ENCODE assay signal across 1 cellular context in the genomic region with DNA sequence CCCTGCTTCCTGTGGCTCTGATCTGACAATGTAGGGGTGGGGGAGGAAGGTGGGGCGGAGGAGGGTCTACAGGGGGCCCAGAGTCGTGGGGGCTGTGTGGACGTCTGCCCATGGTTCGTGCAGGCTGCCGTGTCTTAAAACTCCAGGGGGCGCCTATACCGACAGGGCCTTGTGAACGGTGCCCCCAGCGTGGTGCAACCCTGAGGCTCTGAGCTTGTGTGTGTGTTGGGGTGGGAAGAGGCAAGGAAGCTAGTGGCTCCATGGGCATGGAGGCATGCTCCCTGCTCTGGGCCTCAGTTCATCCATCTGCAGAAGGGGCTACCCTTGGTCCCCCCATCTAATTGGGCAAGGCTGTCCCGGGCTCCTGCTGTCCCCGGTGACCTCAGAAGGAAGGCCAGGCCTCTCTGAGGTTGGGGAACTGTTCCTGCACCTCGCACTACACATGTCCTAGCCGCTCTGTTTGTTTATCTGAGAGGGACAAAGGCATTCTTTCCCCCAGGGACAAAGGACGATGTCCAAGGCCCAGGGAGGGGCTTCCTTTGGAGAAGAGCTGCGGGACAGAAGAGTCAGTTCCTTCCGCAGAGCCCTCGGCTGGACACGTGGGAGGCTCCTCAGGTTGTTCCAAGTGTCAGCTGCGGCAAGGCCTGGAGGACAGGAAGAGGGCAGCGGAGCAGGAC.
TF ChIP-seq lines count a peak whose summit lies in the region.

No MANE protein-coding gene starts in this region.

TF ChIP-seq in SK-N-SH treated with all-trans-retinoic acid at 6 μM for 48 hours, 23 proteins besides CTCF, POLR2A, EP300 and RAD21 (continued from another document):
- TF ChIP-seq, protein P1, sequence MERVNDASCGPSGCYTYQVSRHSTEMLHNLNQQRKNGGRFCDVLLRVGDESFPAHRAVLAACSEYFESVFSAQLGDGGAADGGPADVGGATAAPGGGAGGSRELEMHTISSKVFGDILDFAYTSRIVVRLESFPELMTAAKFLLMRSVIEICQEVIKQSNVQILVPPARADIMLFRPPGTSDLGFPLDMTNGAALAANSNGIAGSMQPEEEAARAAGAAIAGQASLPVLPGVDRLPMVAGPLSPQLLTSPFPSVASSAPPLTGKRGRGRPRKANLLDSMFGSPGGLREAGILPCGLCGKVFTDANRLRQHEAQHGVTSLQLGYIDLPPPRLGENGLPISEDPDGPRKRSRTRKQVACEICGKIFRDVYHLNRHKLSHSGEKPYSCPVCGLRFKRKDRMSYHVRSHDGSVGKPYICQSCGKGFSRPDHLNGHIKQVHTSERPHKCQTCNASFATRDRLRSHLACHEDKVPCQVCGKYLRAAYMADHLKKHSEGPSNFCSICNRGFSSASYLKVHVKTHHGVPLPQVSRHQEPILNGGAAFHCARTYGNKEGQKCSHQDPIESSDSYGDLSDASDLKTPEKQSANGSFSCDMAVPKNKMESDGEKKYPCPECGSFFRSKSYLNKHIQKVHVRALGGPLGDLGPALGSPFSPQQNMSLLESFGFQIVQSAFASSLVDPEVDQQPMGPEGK (CRISPR knock-in tag; IDR thresholded peaks at IDR 0.05; ENCODE audit: borderline replicate concordance): no peak
- TF ChIP-seq TOX (CRISPR knock-in tag; IDR thresholded peaks at IDR 0.05; ENCODE audit: borderline replicate concordance) (no peak), ARNTL (CRISPR knock-in tag; IDR thresholded peaks at IDR 0.05; ENCODE audit: borderline replicate concordance, low read depth) (no peak), CSDC2 (CRISPR knock-in tag; IDR thresholded peaks at IDR 0.05) (no peak), ZNF8 (CRISPR knock-in tag; IDR thresholded peaks at IDR 0.05) (no peak), ZNF565 (CRISPR knock-in tag; conservative IDR thresholded peaks at IDR 0.05; ENCODE audit: low read depth) (no peak), PPARA (CRISPR knock-in tag; IDR thresholded peaks at IDR 0.05; ENCODE audit: borderline replicate concordance) (no peak), RARB (CRISPR knock-in tag; IDR thresholded peaks at IDR 0.05) (no peak), ZFP3 (CRISPR knock-in tag; IDR thresholded peaks at IDR 0.05) (no peak)
- TF ChIP-seq, protein P2, sequence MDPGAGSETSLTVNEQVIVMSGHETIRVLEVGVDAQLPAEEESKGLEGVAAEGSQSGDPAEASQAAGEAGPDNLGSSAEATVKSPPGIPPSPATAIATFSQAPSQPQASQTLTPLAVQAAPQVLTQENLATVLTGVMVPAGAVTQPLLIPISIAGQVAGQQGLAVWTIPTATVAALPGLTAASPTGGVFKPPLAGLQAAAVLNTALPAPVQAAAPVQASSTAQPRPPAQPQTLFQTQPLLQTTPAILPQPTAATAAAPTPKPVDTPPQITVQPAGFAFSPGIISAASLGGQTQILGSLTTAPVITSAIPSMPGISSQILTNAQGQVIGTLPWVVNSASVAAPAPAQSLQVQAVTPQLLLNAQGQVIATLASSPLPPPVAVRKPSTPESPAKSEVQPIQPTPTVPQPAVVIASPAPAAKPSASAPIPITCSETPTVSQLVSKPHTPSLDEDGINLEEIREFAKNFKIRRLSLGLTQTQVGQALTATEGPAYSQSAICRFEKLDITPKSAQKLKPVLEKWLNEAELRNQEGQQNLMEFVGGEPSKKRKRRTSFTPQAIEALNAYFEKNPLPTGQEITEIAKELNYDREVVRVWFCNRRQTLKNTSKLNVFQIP (CRISPR knock-in tag; IDR thresholded peaks at IDR 0.05; ENCODE audit: borderline replicate concordance, low read depth): no peak
